ENCODE assay signal across 8 cellular contexts in the genomic region with DNA sequence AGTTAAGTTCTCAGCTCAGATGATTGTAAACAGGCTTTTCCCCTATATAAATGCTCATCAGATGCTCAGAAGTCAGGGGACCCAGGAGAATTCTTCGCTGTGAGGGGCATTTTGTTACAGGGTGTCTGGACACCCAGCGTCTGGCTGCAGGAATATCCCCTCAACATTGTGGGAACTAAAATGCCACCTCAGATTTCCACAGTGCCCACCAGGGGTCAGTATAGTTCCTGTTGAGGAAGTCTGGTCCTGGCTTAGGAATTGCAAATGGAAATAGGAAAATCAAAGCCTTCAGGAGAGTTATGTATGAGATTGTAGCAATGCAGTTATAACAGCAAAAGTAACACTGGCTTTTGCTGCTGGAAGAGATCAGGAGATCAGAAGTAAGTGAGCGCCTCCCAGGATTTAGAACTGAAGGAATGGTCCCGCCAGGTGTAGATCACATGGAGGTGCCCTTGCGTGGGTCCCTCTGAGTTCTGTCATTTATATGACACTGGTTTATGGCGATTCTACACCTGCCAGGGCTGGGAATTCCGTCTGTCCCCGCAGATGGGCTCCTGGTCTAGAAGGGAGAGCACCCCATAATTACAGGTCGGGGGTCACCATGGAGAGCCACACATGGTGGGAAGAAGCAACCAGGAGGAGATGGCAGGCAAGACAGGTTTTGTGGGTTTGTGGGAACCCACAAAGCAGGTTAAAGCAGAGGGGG. TPM values are rescaled to one million over a fixed set of nuclear protein-coding genes. Genes with fewer than 3 reads are reported as not detected.
DNase-seq lines count a peak whose midpoint lies in the region; ATAC-seq, FAIRE-seq and TF ChIP-seq lines count a peak whose summit lies in the region.

No MANE protein-coding gene starts in this region.

- H3K4me1 Mint-ChIP-seq in activated naive CD4-positive, alpha-beta T cell treated with anti-CD3 and anti-CD28 coated beads for 36 hours (ENCODE audit: low read depth), result peaks cover 6% of the 10 kb centered on the region
- H3K4me1 Mint-ChIP-seq in activated T-helper 17 cell treated with anti-CD3 and anti-CD28 coated beads, Interleukin-2, amount 50 U/mL, for 72 hours, result no peaks in the 10 kb centered on the region

- no peak overlapping the region for H3K4me3 ChIP-seq in BJ (ENCODE audit: low read depth, low read length)

- no peaks in the 10 kb centered on the region for H3K36me3 ChIP-seq in BJ (ENCODE audit: control insufficient read depth, insufficient read depth, low read length)

- ATAC-seq in activated CD4-positive, CD25-positive, alpha-beta regulatory T cell treated with anti-CD3 and anti-CD28 coated beads, Interleukin-2, amount 50 U/mL, for 24 hours, result no peak
- ATAC-seq in activated T-helper 17 cell treated with anti-CD3 and anti-CD28 coated beads, Interleukin-2, amount 50 U/mL, for 72 hours (replicated peaks), result no peak

- no peak for TF ChIP-seq POLR2A in GM12892 (IDR thresholded peaks at IDR 0.05; ENCODE audit: low read depth, low read length)

- H3K27ac Mint-ChIP-seq in activated naive CD4-positive, alpha-beta T cell treated with anti-CD3 and anti-CD28 coated beads for 36 hours, result no peak overlapping the region
- no peak overlapping the region for H3K27ac Mint-ChIP-seq in activated T-helper 17 cell treated with anti-CD3 and anti-CD28 coated beads, Interleukin-2, amount 50 U/mL, for 72 hours

- peak; percentile 82 for TF ChIP-seq CTCF in BJ (IDR thresholded peaks at IDR 0.05; ENCODE audit: insufficient read depth, low read depth, low read length)

- H3K36me3 Mint-ChIP-seq in activated naive CD4-positive, alpha-beta T cell treated with anti-CD3 and anti-CD28 coated beads for 36 hours (ENCODE audit: low read depth), result no peaks in the 10 kb centered on the region
- no peaks in the 10 kb centered on the region for H3K36me3 Mint-ChIP-seq in activated T-helper 17 cell treated with anti-CD3 and anti-CD28 coated beads, Interleukin-2, amount 50 U/mL, for 72 hours (ENCODE audit: low read depth)

- no peaks in the 10 kb centered on the region for H3K27me3 ChIP-seq in BJ (ENCODE audit: control insufficient read depth, insufficient read depth, low read length)

- H3K4me3 Mint-ChIP-seq in activated naive CD4-positive, alpha-beta T cell treated with anti-CD3 and anti-CD28 coated beads for 36 hours, result no peak overlapping the region
- H3K4me3 Mint-ChIP-seq in activated T-helper 17 cell treated with anti-CD3 and anti-CD28 coated beads, Interleukin-2, amount 50 U/mL, for 72 hours, result no peak overlapping the region

- intact Hi-C loops in activated naive CD4-positive, alpha-beta T cell treated with anti-CD3 and anti-CD28 coated beads for 36 hours (cut with micrococcal nuclease), result loop anchor here (1.0 kb wide), 1 partner anchor 134 kb away; no protein-coding TSS in a partner anchor
- intact Hi-C loops in head of caudate nucleus (cut with DNase I), result loop anchor here (5.0 kb wide), 1 partner anchor 133 kb away; no protein-coding TSS in a partner anchor

- no peaks in the 10 kb centered on the region for H3K27me3 Mint-ChIP-seq in activated naive CD4-positive, alpha-beta T cell treated with anti-CD3 and anti-CD28 coated beads for 36 hours (ENCODE audit: low read depth)
- peaks cover 3% of the 10 kb centered on the region for H3K27me3 Mint-ChIP-seq in activated T-helper 17 cell treated with anti-CD3 and anti-CD28 coated beads, Interleukin-2, amount 50 U/mL, for 72 hours

- FAIRE-seq in GM12892 (lab: Jason Lieb, UNC), result peak; percentile 48

- no peaks in the 10 kb centered on the region for H3K9me3 Mint-ChIP-seq in activated naive CD4-positive, alpha-beta T cell treated with anti-CD3 and anti-CD28 coated beads for 36 hours
- no peaks in the 10 kb centered on the region for H3K9me3 Mint-ChIP-seq in activated T-helper 17 cell treated with anti-CD3 and anti-CD28 coated beads, Interleukin-2, amount 50 U/mL, for 72 hours

- POLR2A ChIA-PET in BJ (lab: Charles Lee), result no interaction called here

- CTCF ChIA-PET in BJ (lab: Yijun Ruan, JAX), result interaction anchor here (0.7 to 2.2 kb wide), 7 partner anchors 11 to 380 kb away, joined by 3 to 14 read pairs (median 4); no protein-coding TSS in a partner anchor
- CTCF ChIA-PET in activated naive CD4-positive, alpha-beta T cell treated with anti-CD3 and anti-CD28 coated beads for 36 hours (lab: Charles Lee), result interaction anchor here (1.4 to 1.6 kb wide), 2 partner anchors 15 to 135 kb away, joined by 3 read pairs; no protein-coding TSS in a partner anchor

- DNase-seq in BJ (ENCODE audit: low read depth) (no peak), GM12892 (ENCODE audit: insufficient read length) (no peak), NCI-H2227 (lab: John Stamatoyannopoulos, UW; ENCODE audit: unreplicated experiment) (peak; percentile 63), head of caudate nucleus (peak in 40 of 42 donors; percentile 47 to 90 (median 72)), pons (ENCODE audit: low spot score) (peak; percentile 77)
- DNase-seq in activated naive CD4-positive, alpha-beta T cell treated with anti-CD3 and anti-CD28 coated beads for 36 hours, result peak; percentile 58

RNA-seq across cellular contexts. Expression of gene CTSL, which starts 47.1 kb away (rescaled TPM):
- 146 and 200 TPM in 2 replicates for polyA plus RNA-seq in BJ (2011; rRNA removed)
- polyA minus RNA-seq in BJ (2011; rRNA and poly(A)+ RNA removed), result 22.7 and 36.6 TPM in 2 replicates
- not detected for polyA plus RNA-seq in GM12892 (2012; ENCODE audit: missing spikeins)
- under 1 TPM; 0.81 to 0.86 TPM for total RNA-seq in activated naive CD4-positive, alpha-beta T cell treated with anti-CD3 and anti-CD28 coated beads for 36 hours
- total RNA-seq in activated T-helper 17 cell treated with anti-CD3 and anti-CD28 coated beads, Interleukin-2, amount 50 U/mL, for 72 hours, result 10 to 100 TPM; 13.2 to 43.0 TPM

Comparison
In these comparisons a context has a peak if more than half of its experiments do, and no peak if none do; other contexts are left out.
1. DNase-seq: peak in NCI-H2227 (single experiment), activated naive CD4-positive, alpha-beta T cell treated with anti-CD3 and anti-CD28 coated beads for 36 hours (single experiment), head of caudate nucleus (40 of 42) and pons (single experiment); none in BJ (single experiment) and GM12892 (single experiment).
2. RNA of gene CTSL, which starts 47.1 kb away (total RNA-seq): 13.2 to 43.0 TPM in activated T-helper 17 cell treated with anti-CD3 and anti-CD28 coated beads, Interleukin-2, amount 50 U/mL, for 72 hours; 0.81 to 0.86 TPM in activated naive CD4-positive, alpha-beta T cell treated with anti-CD3 and anti-CD28 coated beads for 36 hours; every median in the first group is over 4 times any median in the second.